20 cellular contexts compared by ENCODE assay signal in the genomic region with DNA sequence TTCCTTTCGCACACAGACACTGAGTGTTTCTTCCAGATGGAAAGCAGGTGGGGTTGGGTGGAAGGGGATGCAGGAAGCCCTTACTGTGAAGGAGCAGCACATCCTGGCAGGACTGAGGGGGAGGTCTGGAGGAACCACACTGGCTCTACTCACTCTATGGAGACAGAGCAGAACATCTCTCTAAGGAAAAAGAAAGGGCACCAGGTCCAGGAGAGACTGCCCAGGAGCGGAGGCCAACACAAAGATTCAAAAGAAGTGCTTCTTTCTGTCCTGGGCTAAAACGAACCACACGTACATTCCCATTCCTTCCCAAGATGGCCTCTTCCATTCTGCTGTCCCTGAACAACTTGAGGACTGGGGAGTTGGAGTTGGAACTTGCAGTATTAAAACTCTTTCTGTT. TPM values are rescaled to one million over a fixed set of nuclear protein-coding genes. Genes with fewer than 3 reads are reported as not detected.
DNase-seq lines count a peak whose midpoint lies in the region; ATAC-seq and TF ChIP-seq lines count a peak whose summit lies in the region.
"Had no signal": no experiment of that assay in that cellular context is flagged by ENCODE, and none has a peak within 500 bp of the region (broad histone marks: within the 10 kb centered on the region; RNA-seq: fewer than 3 reads in every experiment).

No MANE protein-coding gene starts in this region.

- CTCF ChIA-PET in PC-9 (lab: Charles Lee) = no interaction called here

- H3K36me3 ChIP-seq in PC-9 (ENCODE audit: low read depth) = no peaks in the 10 kb centered on the region
- H3K36me3 ChIP-seq: SJCRH30 had no signal

- no peaks in the 10 kb centered on the region for H3K27me3 ChIP-seq in PC-9 (ENCODE audit: insufficient read depth, low read depth)
- H3K27me3 ChIP-seq: SJCRH30 had no signal

- H3K27me3 Mint-ChIP-seq in type B pancreatic cell = peaks cover 41% of the 10 kb centered on the region

- no peaks in the 10 kb centered on the region for H3K9me2 ChIP-seq in PC-9 (ENCODE audit: insufficient read depth)

- intact Hi-C loops in PC-9 (cut with micrococcal nuclease; ENCODE audit: unreplicated experiment) = no loop called here

- H3K4me3 ChIP-seq in PC-9 = no peak overlapping the region
- H3K4me3 ChIP-seq: SJCRH30 had no signal

- H3K4me1 Mint-ChIP-seq in type B pancreatic cell (ENCODE audit: unreplicated experiment) = no peaks in the 10 kb centered on the region

- no peaks in the 10 kb centered on the region for H3K36me3 Mint-ChIP-seq in type B pancreatic cell

- POLR2A ChIA-PET in PC-9 (lab: Charles Lee; ENCODE audit: unreplicated experiment) = no interaction called here

- H3K79me2 ChIP-seq in PC-9 (ENCODE audit: low read depth) = no peaks in the 10 kb centered on the region

- BruUV-seq in PC-9 (replicated peaks; lab: Mats Ljungman, UMichigan) = no TSS peak

- ATAC-seq in HG02852 (IDR thresholded peaks at IDR 0.05; ENCODE audit: unreplicated experiment) = no peak
- ATAC-seq: PC-3 had no signal

- no peak overlapping the region for H3K4me3 Mint-ChIP-seq in type B pancreatic cell

- no peaks in the 10 kb centered on the region for H4K20me1 ChIP-seq in PC-9 (ENCODE audit: insufficient read depth)

- peaks cover 15% of the 10 kb centered on the region; the same call in 1 of the 2 replicates for H3F3A ChIP-seq in PC-9 (ENCODE audit: insufficient read depth, low read depth)

- no peak overlapping the region for H2AFZ ChIP-seq in PC-9

- peak overlapping the region; percentile 86 for H3K27ac ChIP-seq in C4-2B
- H3K27ac ChIP-seq in PC-9 = peak overlapping the region; percentile 89; the same call in 1 of the 2 replicates
- H3K27ac ChIP-seq: SJCRH30 had no signal

- H3K4me1 ChIP-seq in PC-9 (replicated peaks; ENCODE audit: insufficient read depth) = peaks cover 49% of the 10 kb centered on the region
- H3K4me1 ChIP-seq: SJCRH30 had no signal

- DNase-seq in PC-9 (no peak), islet precursor cell (peak; percentile 19), type B pancreatic cell (ENCODE audit: extremely low spot score, unreplicated experiment) (peak; percentile 16), SK-N-DZ (ENCODE audit: low spot score) (no peak), NCI-H187 treated with DMSO at 0.1 percent for 48 hours (lab: John Stamatoyannopoulos, UW) (no peak)
- DNase-seq: C1 segment of cervical spinal cord, GDM1, GOT3, IMR-90, Kasumi-1, NCI-H1105 treated with DMSO at 0.1 percent for 48 hours, NCI-H1930, NCI-H2171 treated with DMSO at 0.1 percent for 48 hours, NCI-H748 treated with DMSO at 0.1 percent for 48 hours, PC-3, SJCRH30 had no signal

- no peak overlapping the region for H3K4me2 ChIP-seq in PC-9

- H3K27ac Mint-ChIP-seq in type B pancreatic cell = no peak overlapping the region

- TF ChIP-seq CTCF in C4-2B (conservative IDR thresholded peaks at IDR 0.05) (no peak), PC-9 (conservative IDR thresholded peaks at IDR 0.05) (no peak), type B pancreatic cell (conservative IDR thresholded peaks at IDR 0.05) (no peak)

- H3K9me3 Mint-ChIP-seq in type B pancreatic cell = no peaks in the 10 kb centered on the region

- H3K9me3 ChIP-seq in PC-9 (ENCODE audit: insufficient read depth, low read depth) = no peaks in the 10 kb centered on the region; the same call in 1 of the 2 replicates
- H3K9me3 ChIP-seq: SJCRH30 had no signal

RNA-seq across cellular contexts. Expression of a gene that starts 13.8 kb away (rescaled TPM):
- 19.7 and 23.9 TPM in 2 replicates for total RNA-seq in PC-9 (2021)
- 4.7 and 5.6 TPM in 2 replicates for total RNA-seq in type B pancreatic cell (ENCODE audit: low replicate concordance)
- polyA plus RNA-seq in SK-N-DZ (2014; cell fraction: cytosol; rRNA removed) = 0.15 TPM in 1 of 2 replicates, not detected in the other
- polyA plus RNA-seq in SK-N-DZ (2014; cell fraction: nucleus; rRNA removed) = 0.19 and 1.4 TPM in 2 replicates
- total RNA-seq: HT1080, IMR-90, NCI-H460, SJCRH30 had no signal
- polyA plus RNA-seq: IMR-90 had no signal

Comparison
In these comparisons a context has a peak if more than half of its experiments do, and no peak if none do; other contexts are left out.
1. DNase-seq: peak in islet precursor cell (single experiment) and type B pancreatic cell (single experiment); none in PC-9 (0 of 2), SK-N-DZ (single experiment) and NCI-H187 treated with DMSO at 0.1 percent for 48 hours (single experiment).